Comparison of ENCODE assay signal across 1 cellular context in the genomic region with DNA sequence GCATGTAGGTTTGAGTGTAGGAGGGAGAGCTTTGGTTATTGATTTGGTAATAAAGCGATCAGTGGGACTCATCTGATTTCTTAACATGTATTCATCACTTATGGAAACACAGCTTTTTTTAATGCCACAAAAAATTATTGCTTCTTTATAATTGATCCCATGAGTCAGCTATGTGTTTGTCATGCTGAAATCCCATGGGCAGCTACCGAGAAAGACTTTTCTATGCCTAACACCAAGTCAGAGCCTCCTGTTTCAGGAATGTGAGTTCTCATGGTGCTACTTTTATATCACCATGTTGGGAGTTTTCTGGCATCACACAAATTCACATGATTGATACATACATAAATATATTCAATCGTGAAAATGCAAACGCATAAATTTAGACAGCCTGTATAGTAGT.
TF ChIP-seq lines count a peak whose summit lies in the region.

No MANE protein-coding gene starts in this region.

TF ChIP-seq in H1, 55 proteins besides CTCF, POLR2A, EP300 and RAD21:
- TF ChIP-seq SAP30 (IDR thresholded peaks at IDR 0.05; ENCODE audit: insufficient read depth, insufficient replicate concordance, low read length) = no peak
- 0 out of 2 replicates have a peak, but pooled peaks have one; percentile 6 for TF ChIP-seq TEAD4 (IDR thresholded peaks at IDR 0.05; ENCODE audit: low read depth, low read length)
TF ChIP-seq in H1: peak in this region for 1.
